In the genomic region with DNA sequence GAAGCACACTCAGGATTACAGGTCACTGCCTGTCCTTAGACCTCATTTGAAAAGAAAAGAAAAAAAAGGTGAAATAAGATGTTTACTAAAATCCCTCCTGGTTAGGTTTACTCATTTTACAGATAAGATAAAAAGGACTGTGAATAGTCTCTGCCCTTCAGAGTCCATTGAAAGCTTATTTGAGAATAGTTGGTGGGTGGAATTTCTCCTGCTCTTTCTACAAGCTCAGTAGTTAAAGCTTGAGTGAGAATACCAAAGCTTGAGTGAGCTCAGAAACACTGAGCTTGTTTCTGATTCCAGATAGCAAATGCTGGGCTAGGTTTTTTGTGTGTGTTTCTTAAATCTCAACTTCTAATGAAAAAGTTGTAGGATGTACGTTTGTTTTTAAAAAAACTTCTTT, we compare ENCODE assay signal across 22 cellular contexts.
"Had no signal": no experiment of that assay in that cellular context is flagged by ENCODE, and none has a peak within 500 bp of the region (broad histone marks: within the 10 kb centered on the region; RNA-seq: fewer than 3 reads in every experiment).

No MANE protein-coding gene starts in this region.

- H3K4me1 ChIP-seq: gastrocnemius medialis, heart right ventricle, right atrium auricular region, suprapubic skin, tibial artery, upper lobe of right lung, vagina had no signal

- H3K9me3 Mint-ChIP-seq: naive B cell, nephron had no signal

- H3K4me2 ChIP-seq: smooth muscle cell had no signal

- H3K36me3 Mint-ChIP-seq: naive B cell had no signal

- H3K9me3 ChIP-seq: gastrocnemius medialis, heart right ventricle, right atrium auricular region, suprapubic skin, tibial artery, upper lobe of right lung, vagina had no signal

- H3K27me3 ChIP-seq: dorsolateral prefrontal cortex, gastrocnemius medialis, heart right ventricle, right atrium auricular region, suprapubic skin, tibial artery, upper lobe of right lung, vagina had no signal

- DNase-seq: cortex of kidney; dorsolateral prefrontal cortex; effector CD8-positive, alpha-beta T cell; gastrocnemius medialis; heart right ventricle; islet precursor cell; mammary epithelial cell; naive B cell; occipital lobe; posterior cingulate gyrus; stimulated activated CD4-positive, alpha-beta T cell treated with anti-CD3 and anti-CD28 coated beads, Interleukin-2, amount 100 ng/mL, for 48 hours; stimulated activated naive CD4-positive, alpha-beta T cell treated with Interleukin-2 at 50 U/mL for 16 hours; tibial artery; upper lobe of right lung had no signal

- H3K4me3 ChIP-seq: dorsolateral prefrontal cortex, gastrocnemius medialis, heart right ventricle, right atrium auricular region, smooth muscle cell, suprapubic skin, tibial artery, upper lobe of right lung, vagina had no signal

- H3K4me3 Mint-ChIP-seq: naive B cell, nephron had no signal

- H3K27me3 Mint-ChIP-seq: naive B cell had no signal

- H3K27ac Mint-ChIP-seq: naive B cell had no signal

- ATAC-seq: esophagus mucosa, gastrocnemius medialis, heart right ventricle, left lobe of liver, upper lobe of right lung had no signal

- FAIRE-seq: endometrium had no signal

- H3K4me1 Mint-ChIP-seq: naive B cell, nephron had no signal

- H3K27ac ChIP-seq: dorsolateral prefrontal cortex, gastrocnemius medialis, heart right ventricle, right atrium auricular region, suprapubic skin, tibial artery, upper lobe of right lung, vagina had no signal

- H3K36me3 ChIP-seq: gastrocnemius medialis, right atrium auricular region, suprapubic skin, tibial artery, upper lobe of right lung, vagina had no signal
